ENCODE assay signal across 1 cellular context in the genomic region with DNA sequence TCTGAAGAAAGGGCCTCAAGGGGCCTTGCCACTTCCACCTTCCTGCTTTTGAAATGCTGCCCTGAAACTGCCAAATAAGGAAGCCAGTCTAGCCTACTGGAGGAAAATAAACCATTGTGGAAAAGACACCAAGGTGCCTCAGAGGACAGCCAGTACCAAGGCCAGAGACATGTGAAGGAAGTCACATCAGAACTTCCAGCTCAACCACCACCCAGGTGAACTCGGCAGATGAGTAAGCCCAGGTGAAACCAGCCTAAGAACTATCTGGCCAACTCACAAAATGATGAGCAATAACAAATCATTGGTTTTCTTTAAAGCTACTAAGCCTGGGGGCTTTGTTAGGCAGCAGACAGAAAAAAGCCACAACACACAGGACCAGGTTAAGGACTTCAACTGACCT.
TF ChIP-seq lines count a peak whose summit lies in the region.

No MANE protein-coding gene starts in this region.

TF ChIP-seq in SK-N-SH treated with all-trans-retinoic acid at 6 μM for 48 hours, 23 proteins besides CTCF, POLR2A, EP300 and RAD21 (continued from another document):
- no peak for TF ChIP-seq POU6F1 (CRISPR knock-in tag; IDR thresholded peaks at IDR 0.05; ENCODE audit: borderline replicate concordance, low read depth)
- no peak for TF ChIP-seq BACH2 (CRISPR knock-in tag; IDR thresholded peaks at IDR 0.05; ENCODE audit: borderline replicate concordance)
- TF ChIP-seq CSRNP3 (CRISPR knock-in tag; IDR thresholded peaks at IDR 0.05): no peak
- no peak for TF ChIP-seq ZNF70 (CRISPR knock-in tag; IDR thresholded peaks at IDR 0.05)
- TF ChIP-seq PATZ1 (CRISPR knock-in tag; IDR thresholded peaks at IDR 0.05; ENCODE audit: borderline replicate concordance): no peak
- TF ChIP-seq TSHZ2 (CRISPR knock-in tag; IDR thresholded peaks at IDR 0.05): no peak
- no peak for TF ChIP-seq TCF4 (CRISPR knock-in tag; IDR thresholded peaks at IDR 0.05; ENCODE audit: borderline replicate concordance)
- TF ChIP-seq PPARA (CRISPR knock-in tag; IDR thresholded peaks at IDR 0.05; ENCODE audit: borderline replicate concordance): no peak
- no peak for TF ChIP-seq SNAI2 (CRISPR knock-in tag; IDR thresholded peaks at IDR 0.05)
